15 cellular contexts compared by ENCODE assay signal in the genomic region with DNA sequence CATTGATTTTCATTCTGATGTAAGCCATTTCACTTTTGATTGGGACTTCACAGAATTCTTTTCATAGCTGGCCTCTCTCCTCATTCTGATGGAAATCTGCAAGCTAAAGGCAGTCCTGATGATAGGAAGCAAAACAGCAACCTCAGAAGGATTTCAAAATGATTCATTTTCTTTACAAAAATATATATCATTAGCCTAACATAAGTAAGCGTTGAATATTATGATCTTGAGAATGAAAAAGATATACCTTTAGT.
"Had no signal": no experiment of that assay in that cellular context is flagged by ENCODE, and none has a peak within 500 bp of the region (broad histone marks: within the 10 kb centered on the region; RNA-seq: fewer than 3 reads in every experiment).

No MANE protein-coding gene starts in this region.

- H3K27ac Mint-ChIP-seq: activated CD8-positive, alpha-beta T cell treated with anti-CD3 and anti-CD28 coated beads for 36 hours; effector memory CD8-positive, alpha-beta T cell; naive thymus-derived CD8-positive, alpha-beta T cell; progenitor cell of endocrine pancreas; T-helper 1 cell treated with Interleukin-12 subunit alpha and Interleukin-12 subunit beta and Interleukin-4 antibody, amounts not matched to agents 30 μg/mL and 1 μg/mL, for 36 hours had no signal

- H3K27ac ChIP-seq: epithelial cell of prostate, gastroesophageal sphincter, heart right ventricle, right atrium auricular region, transverse colon, VCaP had no signal

- ATAC-seq: gastroesophageal sphincter; heart right ventricle; mucosa of descending colon; naive thymus-derived CD8-positive, alpha-beta T cell; stimulated activated naive CD8-positive, alpha-beta T cell treated with anti-CD3 and anti-CD28 coated beads, Interleukin-15, Interleukin-2, amounts not matched to agents 100 U/mL and 50 U/mL, for 24 hours had no signal

- H3K9me3 Mint-ChIP-seq: activated CD8-positive, alpha-beta T cell treated with anti-CD3 and anti-CD28 coated beads for 36 hours; activated T-cell treated with anti-CD3 and anti-CD28 coated beads, Interleukin-2, amount 50 U/mL, for 4 hours; T-helper 1 cell treated with Interleukin-12 subunit alpha and Interleukin-12 subunit beta and Interleukin-4 antibody, amounts not matched to agents 30 μg/mL and 1 μg/mL, for 36 hours had no signal

- H3K27me3 Mint-ChIP-seq: effector memory CD8-positive, alpha-beta T cell; progenitor cell of endocrine pancreas had no signal

- H3K9me3 ChIP-seq: heart right ventricle, right atrium auricular region, transverse colon had no signal

- H3K4me3 Mint-ChIP-seq: activated CD8-positive, alpha-beta T cell treated with anti-CD3 and anti-CD28 coated beads for 36 hours; activated T-cell treated with anti-CD3 and anti-CD28 coated beads, Interleukin-2, amount 50 U/mL, for 4 hours; effector memory CD8-positive, alpha-beta T cell; naive thymus-derived CD8-positive, alpha-beta T cell; T-helper 1 cell treated with Interleukin-12 subunit alpha and Interleukin-12 subunit beta and Interleukin-4 antibody, amounts not matched to agents 30 μg/mL and 1 μg/mL, for 36 hours had no signal

- H3K27me3 ChIP-seq: heart right ventricle, right atrium auricular region, transverse colon had no signal

- H3K36me3 Mint-ChIP-seq: naive thymus-derived CD8-positive, alpha-beta T cell had no signal

- DNase-seq: activated effector memory CD4-positive, alpha-beta T cell treated with Interleukin-2 at 50 U/mL for 16 hours; activated T-cell treated with anti-CD3 and anti-CD28 coated beads, Interleukin-2, amount 50 U/mL, for 4 hours; heart right ventricle; transverse colon had no signal

- H3K4me1 Mint-ChIP-seq: naive thymus-derived CD8-positive, alpha-beta T cell had no signal

- H3K36me3 ChIP-seq: gastroesophageal sphincter, heart right ventricle, right atrium auricular region, transverse colon had no signal

- H3K4me3 ChIP-seq: gastroesophageal sphincter, heart right ventricle, mucosa of descending colon, right atrium auricular region, transverse colon had no signal

- H3K4me1 ChIP-seq: gastroesophageal sphincter, heart right ventricle, right atrium auricular region, transverse colon had no signal
